12 cellular contexts compared by ENCODE assay signal in the genomic region with DNA sequence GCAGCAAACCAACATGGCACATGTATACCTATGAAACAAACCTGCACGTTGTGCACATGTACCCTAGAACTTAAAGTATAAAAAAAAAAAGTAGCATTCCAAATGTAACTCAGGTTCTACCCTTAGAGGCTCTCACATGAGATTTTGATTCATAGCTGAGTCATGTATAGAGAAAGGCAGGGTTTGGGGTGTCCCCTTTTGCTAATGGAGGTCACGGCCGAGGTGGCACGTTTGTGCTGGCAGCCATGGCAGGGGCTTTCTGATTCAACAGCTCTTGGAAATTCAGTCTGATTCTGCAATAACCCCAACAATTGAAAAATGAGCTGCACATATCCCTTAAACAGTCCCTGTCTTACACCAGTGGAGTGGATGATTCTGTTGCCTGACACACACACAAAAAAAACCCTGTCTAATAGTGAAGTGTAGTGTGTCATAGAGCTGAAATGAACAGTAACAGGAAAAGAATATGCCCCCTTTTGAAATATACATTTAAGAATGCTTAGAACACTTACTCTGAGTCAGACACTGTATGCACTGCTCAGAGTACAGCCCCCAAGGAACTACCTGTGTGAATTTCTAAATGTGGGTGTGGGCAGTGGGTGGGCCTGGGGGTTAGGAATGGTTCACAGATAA. TPM values are rescaled to one million over a fixed set of nuclear protein-coding genes. Genes with fewer than 3 reads are reported as not detected.
DNase-seq lines count a peak whose midpoint lies in the region; ATAC-seq lines count a peak whose summit lies in the region.
"Had no signal": no experiment of that assay in that cellular context is flagged by ENCODE, and none has a peak within 500 bp of the region (broad histone marks: within the 10 kb centered on the region; RNA-seq: fewer than 3 reads in every experiment).

No MANE protein-coding gene starts in this region.

- ATAC-seq in HG03378 (IDR thresholded peaks at IDR 0.05; ENCODE audit: unreplicated experiment), result peak; percentile 95
- peak; percentile 95 to 99 for ATAC-seq in stimulated activated naive B cell treated with anti-CD40 and anti-IgM and Interleukin-4, amounts not matched to agents 10 μg/mL and 1 μg/mL and 100 μg/mL, for 72 hours (replicated peaks)
- ATAC-seq: A549, HCT116 had no signal

- peaks cover 23% of the 10 kb centered on the region for H3K4me1 ChIP-seq in CD8-positive, alpha-beta memory T cell (ENCODE audit: insufficient read depth, low read length)
- H3K4me1 ChIP-seq: A549 had no signal

- no peak overlapping the region for H3K4me3 Mint-ChIP-seq in activated T-helper 1 cell treated with anti-CD3 and anti-CD28 coated beads, Interleukin-12 subunit alpha, Interleukin-12 subunit beta, Interleukin-2, Interleukin-4 antibody, amounts not matched to agents 30 ng/mL and 10 ng/mL and 1 ng/mL, durations not matched to agents 14 hours and 24 hours and 36 hours
- H3K4me3 Mint-ChIP-seq in stimulated activated naive B cell treated with anti-CD40 and anti-IgM and Interleukin-4, amounts not matched to agents 10 μg/mL and 1 μg/mL and 100 μg/mL, for 72 hours, result no peak overlapping the region
- H3K4me3 Mint-ChIP-seq in CD8-positive, alpha-beta memory T cell, result peak overlapping the region in 1 of 7 donors; percentile 10

- DNase-seq in activated T-cell treated with anti-CD3 and anti-CD28 coated beads for 48 hours (ENCODE audit: low read depth), result peak; percentile 54
- no peak for DNase-seq in activated T-cell treated with anti-CD3 and anti-CD28 coated beads for 4 hours
- no peak for DNase-seq in activated T-helper 1 cell treated with anti-CD3 and anti-CD28 coated beads, Interleukin-12 subunit alpha, Interleukin-12 subunit beta, Interleukin-2, Interleukin-4 antibody, amounts not matched to agents 30 ng/mL and 10 ng/mL and 1 ng/mL, durations not matched to agents 14 hours and 24 hours and 36 hours (ENCODE audit: low spot score)
- DNase-seq in stimulated activated naive B cell treated with anti-CD40 and anti-IgM and Interleukin-4, amounts not matched to agents 10 μg/mL and 1 μg/mL and 100 μg/mL, for 72 hours, result peak; percentile 47
- DNase-seq in amygdala (lab: John Stamatoyannopoulos, UW), result no peak
- DNase-seq in CD8-positive, alpha-beta memory T cell, result no peak
- DNase-seq in HUDEP-2 (lab: John Stamatoyannopoulos, UW; ENCODE audit: unreplicated experiment in 76 of 76), result no peak
- DNase-seq: cerebellar nuclear complex, islet precursor cell had no signal

- H3K27me3 ChIP-seq in CD8-positive, alpha-beta memory T cell (ENCODE audit: insufficient read depth, low read length, poor library complexity, severe bottlenecking), result no peaks in the 10 kb centered on the region

- H3K4me1 Mint-ChIP-seq in activated T-helper 1 cell treated with anti-CD3 and anti-CD28 coated beads, Interleukin-12 subunit alpha, Interleukin-12 subunit beta, Interleukin-2, Interleukin-4 antibody, amounts not matched to agents 30 ng/mL and 10 ng/mL and 1 ng/mL, durations not matched to agents 14 hours and 24 hours and 36 hours (ENCODE audit: low read depth), result peaks cover 39% of the 10 kb centered on the region
- peaks cover 15 to 18% of the 10 kb centered on the region in 2 donors for H3K4me1 Mint-ChIP-seq in stimulated activated naive B cell treated with anti-CD40 and anti-IgM and Interleukin-4, amounts not matched to agents 10 μg/mL and 1 μg/mL and 100 μg/mL, for 72 hours
- peaks cover 34 to 38% (median 37%) of the 10 kb centered on the region in 3 donors for H3K4me1 Mint-ChIP-seq in CD8-positive, alpha-beta memory T cell

- H3K4me3 ChIP-seq in CD8-positive, alpha-beta memory T cell (ENCODE audit: low read length), result no peak overlapping the region
- H3K4me3 ChIP-seq: A549 had no signal

- POLR2A ChIA-PET in CD8-positive, alpha-beta memory T cell (lab: Charles Lee), result interaction anchor here (2.2 kb wide), 1 partner anchor 349 kb away, joined by 5 read pairs; no protein-coding TSS in a partner anchor

- H3K27me3 Mint-ChIP-seq in activated T-helper 1 cell treated with anti-CD3 and anti-CD28 coated beads, Interleukin-12 subunit alpha, Interleukin-12 subunit beta, Interleukin-2, Interleukin-4 antibody, amounts not matched to agents 30 ng/mL and 10 ng/mL and 1 ng/mL, durations not matched to agents 14 hours and 24 hours and 36 hours (ENCODE audit: insufficient read depth), result peaks cover 2% of the 10 kb centered on the region
- H3K27me3 Mint-ChIP-seq in stimulated activated naive B cell treated with anti-CD40 and anti-IgM and Interleukin-4, amounts not matched to agents 10 μg/mL and 1 μg/mL and 100 μg/mL, for 72 hours, result no peaks in the 10 kb centered on the region
- H3K27me3 Mint-ChIP-seq in CD8-positive, alpha-beta memory T cell, result peaks cover 4 to 7% of the 10 kb centered on the region in 2 donors

- no peaks in the 10 kb centered on the region for H3K9me3 ChIP-seq in CD8-positive, alpha-beta memory T cell (ENCODE audit: low read length)
- H3K9me3 ChIP-seq: A549 had no signal

- H3K36me3 ChIP-seq in CD8-positive, alpha-beta memory T cell (ENCODE audit: insufficient read depth, low read length), result no peaks in the 10 kb centered on the region

- H3K36me3 Mint-ChIP-seq in activated T-helper 1 cell treated with anti-CD3 and anti-CD28 coated beads, Interleukin-12 subunit alpha, Interleukin-12 subunit beta, Interleukin-2, Interleukin-4 antibody, amounts not matched to agents 30 ng/mL and 10 ng/mL and 1 ng/mL, durations not matched to agents 14 hours and 24 hours and 36 hours (ENCODE audit: low read depth), result peaks cover 3% of the 10 kb centered on the region
- H3K36me3 Mint-ChIP-seq in stimulated activated naive B cell treated with anti-CD40 and anti-IgM and Interleukin-4, amounts not matched to agents 10 μg/mL and 1 μg/mL and 100 μg/mL, for 72 hours, result no peaks in the 10 kb centered on the region
- H3K36me3 Mint-ChIP-seq in CD8-positive, alpha-beta memory T cell, result peaks cover 0 to 4% (median 1%) of the 10 kb centered on the region in 3 donors

- intact Hi-C loops in activated T-helper 1 cell treated with anti-CD3 and anti-CD28 coated beads, Interleukin-12 subunit alpha, Interleukin-12 subunit beta, Interleukin-2, Interleukin-4 antibody, amounts not matched to agents 30 ng/mL and 10 ng/mL and 1 ng/mL, durations not matched to agents 14 hours and 24 hours and 36 hours (cut with micrococcal nuclease), result loop anchor here (2.0 to 5.0 kb wide), 5 partner anchors 80 to 470 kb away; partner anchors contain the start of genes EPB41L2 and MED23

- no peaks in the 10 kb centered on the region for H3K9me3 Mint-ChIP-seq in activated T-helper 1 cell treated with anti-CD3 and anti-CD28 coated beads, Interleukin-12 subunit alpha, Interleukin-12 subunit beta, Interleukin-2, Interleukin-4 antibody, amounts not matched to agents 30 ng/mL and 10 ng/mL and 1 ng/mL, durations not matched to agents 14 hours and 24 hours and 36 hours
- H3K9me3 Mint-ChIP-seq in stimulated activated naive B cell treated with anti-CD40 and anti-IgM and Interleukin-4, amounts not matched to agents 10 μg/mL and 1 μg/mL and 100 μg/mL, for 72 hours, result no peaks in the 10 kb centered on the region
- H3K9me3 Mint-ChIP-seq in CD8-positive, alpha-beta memory T cell, result no peaks in the 10 kb centered on the region

- peak overlapping the region; percentile 24 for H3K27ac Mint-ChIP-seq in activated T-helper 1 cell treated with anti-CD3 and anti-CD28 coated beads, Interleukin-12 subunit alpha, Interleukin-12 subunit beta, Interleukin-2, Interleukin-4 antibody, amounts not matched to agents 30 ng/mL and 10 ng/mL and 1 ng/mL, durations not matched to agents 14 hours and 24 hours and 36 hours
- H3K27ac Mint-ChIP-seq in stimulated activated naive B cell treated with anti-CD40 and anti-IgM and Interleukin-4, amounts not matched to agents 10 μg/mL and 1 μg/mL and 100 μg/mL, for 72 hours, result no peak overlapping the region
- H3K27ac Mint-ChIP-seq in CD8-positive, alpha-beta memory T cell, result peak overlapping the region in 2 of 8 donors; percentile 40 to 89

- no peak overlapping the region for H3K27ac ChIP-seq in CD8-positive, alpha-beta memory T cell (ENCODE audit: low read depth, low read length)
- H3K27ac ChIP-seq: A549 had no signal

- CTCF ChIA-PET in CD8-positive, alpha-beta memory T cell (lab: Charles Lee), result interaction anchor here (1.0 to 9.1 kb wide), 10 partner anchors 11 to 648 kb away, joined by 3 to 88 read pairs (median 8); partner anchors contain the start of gene MED23

RNA-seq across cellular contexts. Expression of gene ARG1, which starts 40.4 kb away (rescaled TPM):
- not detected in 2 replicates for total RNA-seq in activated T-helper 1 cell treated with anti-CD3 and anti-CD28 coated beads, Interleukin-12 subunit alpha, Interleukin-12 subunit beta, Interleukin-2, Interleukin-4 antibody, amounts not matched to agents 30 ng/mL and 10 ng/mL and 1 ng/mL, durations not matched to agents 14 hours and 24 hours and 36 hours
- total RNA-seq in CD8-positive, alpha-beta memory T cell, result not detected
- polyA plus RNA-seq in CD8-positive, alpha-beta memory T cell, result not detected
- polyA plus RNA-seq: A549 had no signal

Comparison
In these comparisons a context has a peak if more than half of its experiments do, and no peak if none do; other contexts are left out.
1. DNase-seq: peak in activated T-cell treated with anti-CD3 and anti-CD28 coated beads for 48 hours (single experiment) and stimulated activated naive B cell treated with anti-CD40 and anti-IgM and Interleukin-4, amounts not matched to agents 10 μg/mL and 1 μg/mL and 100 μg/mL, for 72 hours (single experiment); none in activated T-cell treated with anti-CD3 and anti-CD28 coated beads for 4 hours (single experiment), activated T-helper 1 cell treated with anti-CD3 and anti-CD28 coated beads, Interleukin-12 subunit alpha, Interleukin-12 subunit beta, Interleukin-2, Interleukin-4 antibody, amounts not matched to agents 30 ng/mL and 10 ng/mL and 1 ng/mL, durations not matched to agents 14 hours and 24 hours and 36 hours (single experiment), amygdala (0 of 56), CD8-positive, alpha-beta memory T cell (0 of 5) and HUDEP-2 (0 of 76).